Comparison of ENCODE assay signal across 27 cellular contexts in genomic region chr12:64798165-64798564, GRCh38.
"Had no signal": no experiment of that assay in that cellular context is flagged by ENCODE, and none has a peak within 500 bp of the region (broad histone marks: within the 10 kb centered on the region; RNA-seq: fewer than 3 reads in every experiment).

No MANE protein-coding gene starts in this region.

- H3K27ac Mint-ChIP-seq: stimulated activated effector memory CD8-positive, alpha-beta T cell treated with anti-CD3 and anti-CD28 coated beads, Interleukin-12 subunit alpha, Interleukin-12 subunit beta, amount 100 ng/mL, for 72 hours; stimulated activated memory B cell treated with anti-CD40 and anti-IgM and Interleukin-4, amounts not matched to agents 10 μg/mL and 1 μg/mL and 100 μg/mL, for 72 hours; stimulated activated naive B cell treated with anti-CD40 and anti-IgM and Interleukin-4, amounts not matched to agents 10 μg/mL and 1 μg/mL and 100 μg/mL, for 72 hours; stimulated activated naive CD8-positive, alpha-beta T cell treated with anti-CD3 and anti-CD28 coated beads, Interleukin-15, Interleukin-2, amounts not matched to agents 100 ng/mL and 50 ng/mL, for 24 hours; type B pancreatic cell had no signal

- H3K9me3 Mint-ChIP-seq: stimulated activated effector memory CD8-positive, alpha-beta T cell treated with anti-CD3 and anti-CD28 coated beads, Interleukin-12 subunit alpha, Interleukin-12 subunit beta, amount 100 ng/mL, for 72 hours; stimulated activated memory B cell treated with anti-CD40 and anti-IgM and Interleukin-4, amounts not matched to agents 10 μg/mL and 1 μg/mL and 100 μg/mL, for 72 hours; stimulated activated naive B cell treated with anti-CD40 and anti-IgM and Interleukin-4, amounts not matched to agents 10 μg/mL and 1 μg/mL and 100 μg/mL, for 72 hours; stimulated activated naive CD8-positive, alpha-beta T cell treated with anti-CD3 and anti-CD28 coated beads, Interleukin-15, Interleukin-2, amounts not matched to agents 100 ng/mL and 50 ng/mL, for 24 hours; type B pancreatic cell had no signal

- DNase-seq: stimulated activated CD4-positive, alpha-beta T cell treated with anti-CD3 and anti-CD28 coated beads, Interleukin-2, amount 100 ng/mL, for 48 hours; stimulated activated CD4-positive, alpha-beta T cell treated with anti-CD3 and anti-CD28 coated beads, Interleukin-4, amount 100 ng/mL, for 1 hour; stimulated activated CD4-positive, alpha-beta T cell treated with anti-CD3 and anti-CD28 coated beads, Interleukin-4, amount 100 ng/mL, for 24 hours; stimulated activated CD4-positive, alpha-beta T cell treated with anti-CD3 and anti-CD28 coated beads, Interleukin-4, amount 100 ng/mL, for 4 hours; stimulated activated CD8-positive, alpha-beta memory T cell treated with anti-CD3 and anti-CD28 coated beads, Interleukin-4, amount 100 ng/mL, for 48 hours; stimulated activated naive B cell treated with anti-CD40 and anti-IgM and Interleukin-4, amounts not matched to agents 10 μg/mL and 1 μg/mL and 100 μg/mL, for 72 hours; stimulated activated naive CD4-positive, alpha-beta T cell; stimulated activated naive CD4-positive, alpha-beta T cell treated with Interleukin-2 at 50 U/mL for 16 hours; stimulated activated naive CD8-positive, alpha-beta T cell treated with anti-CD3 and anti-CD28 coated beads, Interleukin-15, Interleukin-2, amounts not matched to agents 100 U/mL and 50 U/mL, for 24 hours; stomach; substantia nigra; testis; thyroid gland; tibial artery; transverse colon; trophoblast cell; upper lobe of left lung; upper lobe of right lung; uterus had no signal

- H3K4me3 ChIP-seq: stomach, suprapubic skin, testis, thoracic aorta, thyroid gland, tibial artery, tibial nerve, transverse colon, upper lobe of left lung, upper lobe of right lung, uterus, vagina had no signal

- H3K4me1 Mint-ChIP-seq: stimulated activated effector memory CD8-positive, alpha-beta T cell treated with anti-CD3 and anti-CD28 coated beads, Interleukin-12 subunit alpha, Interleukin-12 subunit beta, amount 100 ng/mL, for 72 hours had no signal

- H3K27me3 ChIP-seq: suprapubic skin, testis, thyroid gland, tibial nerve, transverse colon, upper lobe of left lung, upper lobe of right lung, uterus, vagina had no signal

- H3K9me3 ChIP-seq: stomach, suprapubic skin, testis, thoracic aorta, thyroid gland, tibial artery, tibial nerve, transverse colon, upper lobe of left lung, upper lobe of right lung, uterus, vagina had no signal

- H3K27ac ChIP-seq: stomach, suprapubic skin, testis, thoracic aorta, thyroid gland, tibial artery, tibial nerve, transverse colon, upper lobe of left lung, upper lobe of right lung, uterus, vagina had no signal

- H3K4me1 ChIP-seq: testis, tibial artery, upper lobe of right lung, uterus, vagina had no signal

- H3K4me3 Mint-ChIP-seq: stimulated activated effector memory CD8-positive, alpha-beta T cell treated with anti-CD3 and anti-CD28 coated beads, Interleukin-12 subunit alpha, Interleukin-12 subunit beta, amount 100 ng/mL, for 72 hours; stimulated activated memory B cell treated with anti-CD40 and anti-IgM and Interleukin-4, amounts not matched to agents 10 μg/mL and 1 μg/mL and 100 μg/mL, for 72 hours; stimulated activated naive B cell treated with anti-CD40 and anti-IgM and Interleukin-4, amounts not matched to agents 10 μg/mL and 1 μg/mL and 100 μg/mL, for 72 hours; stimulated activated naive CD8-positive, alpha-beta T cell treated with anti-CD3 and anti-CD28 coated beads, Interleukin-15, Interleukin-2, amounts not matched to agents 100 ng/mL and 50 ng/mL, for 24 hours; type B pancreatic cell had no signal

- H3K36me3 ChIP-seq: stomach, suprapubic skin, thoracic aorta, thyroid gland, tibial artery, tibial nerve, transverse colon, upper lobe of left lung, upper lobe of right lung, uterus, vagina had no signal

- H3K36me3 Mint-ChIP-seq: stimulated activated effector memory CD8-positive, alpha-beta T cell treated with anti-CD3 and anti-CD28 coated beads, Interleukin-12 subunit alpha, Interleukin-12 subunit beta, amount 100 ng/mL, for 72 hours; stimulated activated memory B cell treated with anti-CD40 and anti-IgM and Interleukin-4, amounts not matched to agents 10 μg/mL and 1 μg/mL and 100 μg/mL, for 72 hours; stimulated activated naive B cell treated with anti-CD40 and anti-IgM and Interleukin-4, amounts not matched to agents 10 μg/mL and 1 μg/mL and 100 μg/mL, for 72 hours; type B pancreatic cell had no signal

- ATAC-seq: stimulated activated effector memory CD8-positive, alpha-beta T cell treated with anti-CD3 and anti-CD28 coated beads, Interleukin-12 subunit alpha, Interleukin-12 subunit beta, amount 100 ng/mL, for 72 hours; stimulated activated memory B cell treated with anti-CD40 and anti-IgM and Interleukin-4, amounts not matched to agents 10 μg/mL and 1 μg/mL and 100 μg/mL, for 72 hours; stimulated activated naive B cell treated with anti-CD40 and anti-IgM and Interleukin-4, amounts not matched to agents 10 μg/mL and 1 μg/mL and 100 μg/mL, for 72 hours; stimulated activated naive CD8-positive, alpha-beta T cell treated with anti-CD3 and anti-CD28 coated beads, Interleukin-15, Interleukin-2, amounts not matched to agents 100 U/mL and 50 U/mL, for 24 hours; upper lobe of right lung had no signal
